In the genomic region with DNA sequence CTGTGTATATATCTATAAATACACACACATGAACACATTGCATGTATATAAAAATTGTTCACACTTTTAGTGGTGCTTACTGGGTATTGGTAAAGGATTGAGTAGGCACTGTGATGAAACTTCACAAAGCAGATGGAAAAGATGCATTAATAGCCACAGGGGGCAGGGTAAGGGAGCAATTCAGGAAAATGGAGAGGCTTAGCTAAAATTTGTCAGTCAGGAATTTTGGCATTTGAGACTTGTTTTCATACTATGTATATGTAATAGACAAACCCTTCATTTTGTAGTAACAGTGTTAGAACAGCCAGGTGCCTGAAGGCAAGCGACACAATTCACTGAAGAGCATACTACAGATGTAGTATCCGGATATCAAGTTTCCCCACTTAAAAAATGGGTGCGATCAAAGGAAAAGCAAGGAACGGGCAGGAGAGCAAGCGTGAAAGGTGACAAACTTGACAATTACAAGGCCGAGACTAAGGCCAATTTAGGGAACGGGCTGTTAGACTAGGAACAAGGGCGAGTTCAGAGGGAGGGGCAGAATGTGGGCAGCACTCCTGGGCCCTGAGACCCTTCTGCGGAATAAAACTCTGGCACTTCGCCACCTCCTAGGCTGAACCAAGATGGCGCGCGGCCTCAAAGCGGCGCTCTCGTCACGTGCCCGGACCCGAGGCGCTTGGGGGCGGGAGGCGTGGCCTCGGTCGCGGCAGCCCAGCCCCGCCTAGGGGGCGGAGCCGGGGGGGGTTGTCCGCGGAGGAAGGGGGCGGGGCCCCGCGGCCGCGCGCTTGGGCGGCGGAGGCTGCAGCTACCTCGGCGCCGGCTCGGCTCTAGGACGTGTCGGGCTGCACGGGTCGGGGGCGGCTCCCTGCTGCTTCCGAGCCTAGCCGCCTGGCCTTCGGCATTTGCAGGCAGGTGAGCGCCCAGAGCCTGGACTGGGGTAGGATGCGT, we compare ENCODE assay signal across 8 cellular contexts. TPM values are rescaled to one million over a fixed set of nuclear protein-coding genes. Genes with fewer than 3 reads are reported as not detected.
DNase-seq lines count a peak whose midpoint lies in the region; ATAC-seq, FAIRE-seq and TF ChIP-seq lines count a peak whose summit lies in the region.

A gene (plus strand): TSS at position 771 of the 945 bp plus-strand sequence. CDS start 12,518 bp downstream, outside the sequence.

- H3K14ac ChIP-seq in neuronal stem cell (ENCODE audit: low read length), result peak within 1 kb of the TSS; percentile 51

- peak within 1 kb of the TSS; percentile 42 for H2BK12ac ChIP-seq in neuronal stem cell (ENCODE audit: low read length)

- no peaks in the 10 kb centered on the region for H3K9me3 ChIP-seq in MM.1S (replicated peaks; ENCODE audit: insufficient read depth, low read length)
- no peaks in the 10 kb centered on the region for H3K9me3 ChIP-seq in SJSA1 (replicated peaks)
- H3K9me3 ChIP-seq in neuronal stem cell (replicated peaks in 1 of 2; ENCODE audit: control insufficient read depth in 2 of 2, insufficient read depth in 1 of 2, low read depth in 1 of 2, low read length in 2 of 2), result peaks cover 0 to 8% of the 10 kb centered on the region in 2 donors
- no peaks in the 10 kb centered on the region for H3K9me3 ChIP-seq in stomach smooth muscle (ENCODE audit: control insufficient read depth in 2 of 2, low read length in 2 of 2)

- H2AK5ac ChIP-seq in neuronal stem cell (ENCODE audit: low read depth, low read length), result peak within 1 kb of the TSS; percentile 40

- H2AFZ ChIP-seq in GM23338 (peak within 1 kb of the TSS; percentile 99), MM.1S (ENCODE audit: low read length) (peak within 1 kb of the TSS; percentile 97), neuronal stem cell (ENCODE audit: low read length) (peak within 1 kb of the TSS; percentile 93)

- no peak within 1 kb of the TSS for H4K91ac ChIP-seq in neuronal stem cell (ENCODE audit: low read depth, low read length, poor library complexity)

- peak; percentile 98 for DNase-seq in DMS153 treated with DMSO at 0.1 percent for 48 hours (lab: John Stamatoyannopoulos, UW; ENCODE audit: unreplicated experiment)
- DNase-seq in GM23338 (ENCODE audit: low spot score), result peak; percentile 94
- DNase-seq in MM.1S, result peak; percentile 94
- DNase-seq in SJSA1 (ENCODE audit: low read depth in 1 of 2, low spot score in 2 of 2), result peak; percentile 37 to 69
- peak; percentile 66 to 85 (median 67) for DNase-seq in activated naive CD4-positive, alpha-beta T cell (lab: John Stamatoyannopoulos, UW)
- peak; percentile 90 to 96 for DNase-seq in frontal cortex (ENCODE audit: low spot score in 2 of 2)
- peak; percentile 82 for DNase-seq in neuronal stem cell (ENCODE audit: low spot score)

- peak within 1 kb of the TSS; percentile 12 for H3K23ac ChIP-seq in neuronal stem cell (ENCODE audit: low read depth, low read length, poor library complexity)

- H3K27me3 Mint-ChIP-seq in GM23338 (ENCODE audit: insufficient read depth, low read depth, poor library complexity), result peaks cover 23% of the 10 kb centered on the region

- peak within 1 kb of the TSS; percentile 62; the same call in 1 of the 2 replicates for H3K9ac ChIP-seq in MM.1S (ENCODE audit: low read length)
- peak within 1 kb of the TSS; percentile 91 for H3K9ac ChIP-seq in neuronal stem cell (ENCODE audit: low read depth, low read length, poor library complexity)
- H3K9ac ChIP-seq in stomach smooth muscle (ENCODE audit: low read length in 2 of 2), result peak within 1 kb of the TSS; percentile 60 to 69

- no peak within 1 kb of the TSS for H3K27ac Mint-ChIP-seq in GM23338

- no peaks in the 10 kb centered on the region for H3K79me2 ChIP-seq in GM23338 (replicated peaks; ENCODE audit: insufficient read depth)
- H3K79me2 ChIP-seq in MM.1S (ENCODE audit: low read length), result no peaks in the 10 kb centered on the region

- peaks cover 10% of the 10 kb centered on the region for H3K4me1 Mint-ChIP-seq in GM23338

- peak; percentile 88 for ATAC-seq in GM23338

- H3F3A ChIP-seq in GM23338 (replicated peaks; ENCODE audit: low read depth), result peaks cover 21% of the 10 kb centered on the region
- H3F3A ChIP-seq in MM.1S (ENCODE audit: insufficient read depth, low read length), result peaks cover 9% of the 10 kb centered on the region

- FAIRE-seq in frontal cortex (lab: Jason Lieb, UNC), result no peak

- H3K4me2 ChIP-seq in GM23338, result peak within 1 kb of the TSS; percentile 97
- peak within 1 kb of the TSS; percentile 99 for H3K4me2 ChIP-seq in MM.1S (ENCODE audit: low read depth, low read length)
- peak within 1 kb of the TSS; percentile 98 for H3K4me2 ChIP-seq in neuronal stem cell (ENCODE audit: insufficient read depth, low read length, poor library complexity, severe bottlenecking)

- peak within 1 kb of the TSS; percentile 27 for H2BK5ac ChIP-seq in neuronal stem cell (ENCODE audit: low read length)

- peak within 1 kb of the TSS; percentile 87 for H4K8ac ChIP-seq in neuronal stem cell (ENCODE audit: low read depth, low read length)

- peak within 1 kb of the TSS; percentile 22; the same call in 1 of the 2 replicates for H3K27ac ChIP-seq in GM23338 (ENCODE audit: low read depth)
- H3K27ac ChIP-seq in MM.1S (ENCODE audit: low read length), result no peak within 1 kb of the TSS
- H3K27ac ChIP-seq in SJSA1, result no peak within 1 kb of the TSS
- H3K27ac ChIP-seq in neuronal stem cell (replicated peaks; ENCODE audit: low read length), result no peak within 1 kb of the TSS
- H3K27ac ChIP-seq in stomach smooth muscle (ENCODE audit: low read length), result peak within 1 kb of the TSS; percentile 81

- H3K36me3 Mint-ChIP-seq in GM23338 (ENCODE audit: low read depth), result peaks cover 46% of the 10 kb centered on the region

- peak within 1 kb of the TSS; percentile 41 for H2BK15ac ChIP-seq in neuronal stem cell (ENCODE audit: low read length)

- H3K9me2 ChIP-seq in GM23338 (ENCODE audit: insufficient read depth) (peaks cover 8% of the 10 kb centered on the region; the same call in 1 of the 2 replicates), MM.1S (replicated peaks; ENCODE audit: insufficient read depth, low read length) (no peaks in the 10 kb centered on the region)

- H3K36me3 ChIP-seq in GM23338 (ENCODE audit: insufficient read depth) (peaks cover 21% of the 10 kb centered on the region), MM.1S (replicated peaks; ENCODE audit: insufficient read depth, low read length) (0 out of 2 replicates have a peak, but pooled peaks cover 3% of the 10 kb centered on the region), SJSA1 (peaks cover 32% of the 10 kb centered on the region), neuronal stem cell (replicated peaks in 1 of 2; ENCODE audit: control insufficient read depth in 2 of 2, insufficient read depth in 2 of 2, low read length in 2 of 2) (peaks cover 7 to 42% of the 10 kb centered on the region in 2 donors), stomach smooth muscle (ENCODE audit: control insufficient read depth in 2 of 2, insufficient read depth in 2 of 2, low read length in 2 of 2) (peaks cover 20 to 24% of the 10 kb centered on the region in 2 donors)

- H3K4me3 Mint-ChIP-seq in GM23338, result peak within 1 kb of the TSS; percentile 73

- no CpG with 5 or more reads among the region's 52 CpGs for WGBS in neuronal stem cell (ENCODE audit: extremely low coverage in 2 of 2, insufficient read length in 2 of 2, insufficient replicate concordance in 1 of 2), 2 donors

- TF ChIP-seq CTCF in GM23338 (conservative IDR thresholded peaks at IDR 0.05; ENCODE audit: low read depth in 2 of 2) (peak in 1 of 2 experiments; percentile 39; a peak in 2 of 4 replicates), MM.1S (IDR thresholded peaks at IDR 0.05; ENCODE audit: low read length) (no peak)

- H4K20me1 ChIP-seq in GM23338 (replicated peaks; ENCODE audit: insufficient read depth) (peaks cover 14% of the 10 kb centered on the region; the same call in 1 of the 2 replicates), MM.1S (ENCODE audit: insufficient read depth, low read length) (no peaks in the 10 kb centered on the region)

- H3K4ac ChIP-seq in neuronal stem cell (ENCODE audit: low read length), result peak within 1 kb of the TSS; percentile 69

- no peak within 1 kb of the TSS for H2BK120ac ChIP-seq in neuronal stem cell (ENCODE audit: low read depth, low read length)

- H3K27me3 ChIP-seq in GM23338 (ENCODE audit: insufficient read depth), result peaks cover 20% of the 10 kb centered on the region
- H3K27me3 ChIP-seq in MM.1S (replicated peaks; ENCODE audit: insufficient read depth, low read length), result 0 out of 2 replicates have a peak, but pooled peaks cover 4% of the 10 kb centered on the region
- H3K27me3 ChIP-seq in SJSA1 (replicated peaks), result peaks cover 9% of the 10 kb centered on the region
- peaks cover 0 to 46% (median 21%) of the 10 kb centered on the region in 3 experiments for H3K27me3 ChIP-seq in neuronal stem cell (ENCODE audit: control insufficient read depth in 3 of 3, insufficient read depth in 3 of 3, low read depth in 1 of 3, low read length in 3 of 3)
- H3K27me3 ChIP-seq in stomach smooth muscle (ENCODE audit: control insufficient read depth in 1 of 2, insufficient read depth in 2 of 2, low read length in 2 of 2), result no peaks in the 10 kb centered on the region

- no peaks in the 10 kb centered on the region for H3K79me1 ChIP-seq in neuronal stem cell (ENCODE audit: low read depth, low read length)

- H3K4me3 ChIP-seq in GM23338 (peak within 1 kb of the TSS; percentile 88), MM.1S (ENCODE audit: low read length) (peak within 1 kb of the TSS; percentile 86), SJSA1 (peak within 1 kb of the TSS; percentile 34), neuronal stem cell (ENCODE audit: low read length in 2 of 2) (peak within 1 kb of the TSS; percentile 39 to 81), stomach smooth muscle (ENCODE audit: low read length in 2 of 2) (peak within 1 kb of the TSS; percentile 87 to 93)

- peaks cover 4% of the 10 kb centered on the region for H3K9me3 Mint-ChIP-seq in GM23338

- H3K4me1 ChIP-seq in GM23338 (ENCODE audit: insufficient read depth), result peaks cover 6% of the 10 kb centered on the region
- peaks cover 8% of the 10 kb centered on the region for H3K4me1 ChIP-seq in MM.1S (ENCODE audit: low read length)
- H3K4me1 ChIP-seq in SJSA1 (replicated peaks), result peaks cover 10% of the 10 kb centered on the region
- peaks cover 3 to 4% of the 10 kb centered on the region in 2 donors for H3K4me1 ChIP-seq in neuronal stem cell (ENCODE audit: control insufficient read depth in 2 of 2, insufficient read depth in 1 of 2, low read depth in 1 of 2, low read length in 2 of 2)
- H3K4me1 ChIP-seq in stomach smooth muscle (ENCODE audit: control insufficient read depth, insufficient read depth, low read length), result peaks cover 32% of the 10 kb centered on the region

- H3K18ac ChIP-seq in neuronal stem cell (ENCODE audit: low read length), result peak within 1 kb of the TSS; percentile 97

TF ChIP-seq in GM23338, 12 proteins besides CTCF, POLR2A, EP300 and RAD21 (continues in another document):
- no peak for TF ChIP-seq JUNB (IDR thresholded peaks at IDR 0.05; ENCODE audit: unreplicated experiment)

RNA-seq across cellular contexts. Expression of the gene that starts here (rescaled TPM):
- total RNA-seq in GM23338 (2014; rRNA removed; shearing (Covaris generic)), result 7.6 and 8.0 TPM in 2 replicates
- polyA plus RNA-seq in GM23338 (2016; fragmentation: Nextera tagmentation; extraction: Ambion mirVana), result 1.3 and 2.2 TPM in 2 replicates
- not detected in 2 replicates for total RNA-seq in SJSA1 (2014; rRNA removed; shearing (Covaris generic))
- 12.6 TPM for total RNA-seq in frontal cortex
- polyA plus RNA-seq in neuronal stem cell (2013, experiment 1 of 2), result 2.6 TPM
- polyA plus RNA-seq in neuronal stem cell (2013, experiment 2 of 2), result 2.8 TPM

Comparison
In these comparisons a context has a peak if more than half of its experiments do, and no peak if none do; other contexts are left out.
1. Peak in DNase-seq and H3K4me3 ChIP-seq in SJSA1; RNA of the gene not detected or under 1 TPM.
2. H3K27ac ChIP-seq: peak in GM23338 (single experiment) and stomach smooth muscle (single experiment); none in MM.1S (single experiment), SJSA1 (single experiment) and neuronal stem cell (single experiment).
3. H3K4me3 ChIP-seq: peak in every context shown above with its lines; median percentile 90 in stomach smooth muscle; 88 in GM23338; 86 in MM.1S; 60 in neuronal stem cell; 34 in SJSA1.
4. Peak in every context shown above with its lines, with median percentiles within 50 percentile points of each other: DNase-seq, H2AFZ ChIP-seq, H3K4me2 ChIP-seq and H3K9ac ChIP-seq.